In genomic region chr16:29726845-29727379, GRCh38 we compare ENCODE assay signal across 21 cellular contexts. TPM values are rescaled to one million over a fixed set of nuclear protein-coding genes. Genes with fewer than 3 reads are reported as not detected.
"Had no signal": no experiment of that assay in that cellular context is flagged by ENCODE, and none has a peak within 500 bp of the region (broad histone marks: within the 10 kb centered on the region; RNA-seq: fewer than 3 reads in every experiment).

No MANE protein-coding gene starts in this region.

- H3K4me2 ChIP-seq: smooth muscle cell had no signal

- FAIRE-seq: frontal cortex had no signal

- DNase-seq: activated CD4-positive, alpha-beta T cell treated with anti-CD3 and anti-CD28 coated beads for 48 hours; activated CD8-positive, alpha-beta memory T cell treated with anti-CD3 and anti-CD28 coated beads, Interleukin-2, amount 50 U/mL, for 4 hours; activated CD8-positive, alpha-beta T cell treated with anti-CD3 and anti-CD28 coated beads, Interleukin-2, amount 10 ng/mL, durations not matched to agents 7 days and 5 days; activated T-cell treated with anti-CD3 and anti-CD28 coated beads, Interleukin-2, amount 50 U/mL, for 48 hours; effector memory CD4-positive, alpha-beta T cell; kidney glomerular epithelial cell; left ventricle myocardium superior; mesenchymal stem cell; natural killer cell; nucleus accumbens; right cardiac atrium; stimulated activated naive CD8-positive, alpha-beta T cell treated with anti-CD3 and anti-CD28 coated beads, Interleukin-15, amount 100 ng/mL, for 72 hours; T-helper 1 cell; T1000; upper lobe of left lung had no signal

- H3K27ac ChIP-seq: upper lobe of left lung had no signal

- H3K9me3 ChIP-seq: upper lobe of left lung had no signal

- ATAC-seq: activated CD8-positive, alpha-beta T cell treated with anti-CD3 and anti-CD28 coated beads, Interleukin-2, amount 10 ng/mL, durations not matched to agents 7 days and 5 days; activated naive CD4-positive, alpha-beta T cell treated with anti-CD3 and anti-CD28 coated beads, Interleukin-2, amount 50 U/mL, for 72 hours; left ventricle myocardium superior; natural killer cell; right cardiac atrium; stimulated activated naive CD8-positive, alpha-beta T cell treated with anti-CD3 and anti-CD28 coated beads, Interleukin-15, amount 100 ng/mL, for 72 hours had no signal

- H3K4me3 ChIP-seq: smooth muscle cell, upper lobe of left lung had no signal

- H3K27me3 ChIP-seq: upper lobe of left lung had no signal

- H3K36me3 ChIP-seq: upper lobe of left lung had no signal

RNA-seq across cellular contexts. Expression of gene C16orf54, which starts 18.9 kb away (rescaled TPM):
- total RNA-seq: fibroblast of lung, smooth muscle cell, temporal lobe had no signal
- polyA plus RNA-seq: fibroblast of lung, smooth muscle cell had no signal

RNA-seq across cellular contexts. Expression of gene ZG16, which starts 51.1 kb away (rescaled TPM):
- total RNA-seq: activated CD8-positive, alpha-beta T cell treated with anti-CD3 and anti-CD28 coated beads, Interleukin-2, amount 10 ng/mL, durations not matched to agents 7 days and 5 days; activated naive CD4-positive, alpha-beta T cell treated with anti-CD3 and anti-CD28 coated beads, Interleukin-2, amount 50 U/mL, for 72 hours; fibroblast of lung; frontal cortex; left ventricle myocardium superior; natural killer cell; progenitor cell of endocrine pancreas; right cardiac atrium; smooth muscle cell; temporal lobe had no signal
- polyA plus RNA-seq: fibroblast of lung, right cardiac atrium, smooth muscle cell had no signal
